Comparison of ENCODE assay signal across 11 cellular contexts in genomic region chr18:6365385-6365784, GRCh38. TPM values are rescaled to one million over a fixed set of nuclear protein-coding genes. Genes with fewer than 3 reads are reported as not detected.
"Had no signal": no experiment of that assay in that cellular context is flagged by ENCODE, and none has a peak within 500 bp of the region (broad histone marks: within the 10 kb centered on the region; RNA-seq: fewer than 3 reads in every experiment).

No MANE protein-coding gene starts in this region.

- H3K36me3 ChIP-seq: HAP-1 had no signal

- H3K27ac ChIP-seq: GM23248, KMS-11 had no signal

- H2AFZ ChIP-seq: GM23248 had no signal

- ATAC-seq: HCT116 had no signal

- H3K27ac Mint-ChIP-seq: IgD-negative memory B cell had no signal

- H3K4me3 ChIP-seq: GM23248, HAP-1 had no signal

- H3K4me3 Mint-ChIP-seq: IgD-negative memory B cell had no signal

- H3K27me3 Mint-ChIP-seq: IgD-negative memory B cell had no signal

- H3K9ac ChIP-seq: GM23248, KMS-11 had no signal

- H3K36me3 Mint-ChIP-seq: IgD-negative memory B cell had no signal

- FAIRE-seq: HTR-8/SVneo had no signal

- DNase-seq: GM23248, GOT3, H7, Karpas-422, KBM-7 had no signal

- H3K9me3 ChIP-seq: HAP-1 had no signal

- H3K4me2 ChIP-seq: KMS-11 had no signal

- H3K4me1 ChIP-seq: HAP-1 had no signal

RNA-seq across cellular contexts. Expression of gene L3MBTL4, which starts 49.3 kb away (rescaled TPM):
- total RNA-seq: GM23248, HT-29 had no signal
- polyA plus RNA-seq: GM23248 had no signal
